ENCODE assay signal across 8 cellular contexts in genomic region chr12:1064317-1064716, GRCh38.
"Had no signal": no experiment of that assay in that cellular context is flagged by ENCODE, and none has a peak within 500 bp of the region (broad histone marks: within the 10 kb centered on the region; RNA-seq: fewer than 3 reads in every experiment).

No MANE protein-coding gene starts in this region.

- H3K36me3 ChIP-seq: HAP-1 had no signal

- ATAC-seq: HCT116 had no signal

- H3K4me3 ChIP-seq: GM23248, HAP-1 had no signal

- H3K27ac Mint-ChIP-seq: IgD-negative memory B cell had no signal

- H3K27me3 Mint-ChIP-seq: IgD-negative memory B cell had no signal

- FAIRE-seq: HTR-8/SVneo had no signal

- H3K4me1 ChIP-seq: HAP-1 had no signal

- DNase-seq: GM23248, GOT3, H7, KG1 had no signal

- H3K9ac ChIP-seq: GM23248 had no signal

- H3K27ac ChIP-seq: GM23248 had no signal

- H2AFZ ChIP-seq: GM23248 had no signal
